8 cellular contexts compared by ENCODE assay signal in the genomic region with DNA sequence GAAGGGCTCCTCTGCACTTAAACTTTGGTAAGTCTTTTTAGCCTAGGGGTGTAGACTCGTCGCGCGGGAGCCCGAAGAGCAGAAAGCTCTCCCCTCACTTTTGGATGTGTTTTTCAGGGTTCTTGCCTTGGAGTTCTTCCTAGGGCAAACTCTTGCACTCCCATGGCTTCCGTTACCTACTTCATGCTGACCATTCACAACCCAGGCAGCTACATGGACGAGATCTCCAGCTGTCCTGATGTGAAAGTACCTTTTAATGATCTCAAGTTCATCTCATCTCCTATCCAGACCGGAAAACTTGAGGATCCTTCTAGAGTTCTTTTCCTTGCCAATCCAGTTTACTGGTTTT. TPM values are rescaled to one million over a fixed set of nuclear protein-coding genes. Genes with fewer than 3 reads are reported as not detected.
DNase-seq lines count a peak whose midpoint lies in the region; ATAC-seq and TF ChIP-seq lines count a peak whose summit lies in the region.

No MANE protein-coding gene starts in this region.

- no peaks in the 10 kb centered on the region; the same call in 1 of the 2 replicates for H3K4me1 ChIP-seq in HEK293 (ENCODE audit: control insufficient read depth, insufficient read depth, low read length)
- H3K4me1 ChIP-seq in heart left ventricle: peaks cover 3 to 42% (median 32%) of the 10 kb centered on the region in 12 donors
- peaks cover 25 to 30% (median 29%) of the 10 kb centered on the region in 3 donors for H3K4me1 ChIP-seq in skeletal muscle tissue (ENCODE audit: control insufficient read depth in 3 of 3, insufficient read depth in 3 of 3, low read length in 3 of 3)

- peaks cover 80% of the 10 kb centered on the region for H3K79me2 ChIP-seq in SU-DHL-6 (ENCODE audit: insufficient read depth, low read length)

- peak overlapping the region in 3 of 6 donors; percentile 96 to 99 (median 97) for H3K27ac Mint-ChIP-seq in immature natural killer cell

- H3F3A ChIP-seq in SU-DHL-6 (ENCODE audit: insufficient read depth): peaks cover 4% of the 10 kb centered on the region; the same call in 1 of the 2 replicates

- H3K4me1 Mint-ChIP-seq in immature natural killer cell: peaks cover 17 to 25% of the 10 kb centered on the region in 2 donors

- H3K9me2 ChIP-seq in SU-DHL-6 (replicated peaks; ENCODE audit: insufficient read depth, low read length): no peaks in the 10 kb centered on the region

- H3K9ac ChIP-seq in SU-DHL-6 (ENCODE audit: low read length) (peak overlapping the region; percentile 96), skeletal muscle tissue (ENCODE audit: low read depth in 1 of 3, low read length in 3 of 3) (peak overlapping the region; percentile 87 to 95 (median 91))

- TF ChIP-seq CTCF in HEK293 (tag by site-specific recombination; IDR thresholded peaks at IDR 0.05) (no peak), SU-DHL-6 (IDR thresholded peaks at IDR 0.05; ENCODE audit: insufficient read depth, low read length, poor library complexity, severe bottlenecking) (no peak), heart left ventricle (IDR thresholded peaks at IDR 0.05) (no peak)

- H3K4me3 ChIP-seq in HEK293 (ENCODE audit: low read depth, low read length): peak overlapping the region; percentile 84
- H3K4me3 ChIP-seq in SU-DHL-6 (ENCODE audit: insufficient read depth, low read length, poor library complexity, severe bottlenecking): peak overlapping the region; percentile 62
- H3K4me3 ChIP-seq in heart left ventricle: peak overlapping the region; percentile 63 to 99 (median 80)
- peak overlapping the region; percentile 91 to 96 (median 93) for H3K4me3 ChIP-seq in skeletal muscle tissue (ENCODE audit: low read length in 3 of 3)

- H3K36me3 ChIP-seq in HEK293 (ENCODE audit: control insufficient read depth in 2 of 2, insufficient read depth in 1 of 2, low read length in 2 of 2) (peaks cover 3 to 14% of the 10 kb centered on the region in 2 experiments; a peak in 1 of 3 replicates), SU-DHL-6 (ENCODE audit: low read length) (no peaks in the 10 kb centered on the region), heart left ventricle (peaks cover 0 to 14% (median 7%) of the 10 kb centered on the region in 9 donors), skeletal muscle tissue (ENCODE audit: control insufficient read depth in 3 of 3, insufficient read depth in 3 of 3, low read length in 3 of 3) (peaks cover 3 to 6% (median 4%) of the 10 kb centered on the region in 3 donors)

- peak overlapping the region; percentile 73 for H3K27ac ChIP-seq in HEK293 (ENCODE audit: extremely low read depth, low read depth, low read length)
- H3K27ac ChIP-seq in SU-DHL-6 (ENCODE audit: low read depth, low read length): peak overlapping the region; percentile 68
- peak overlapping the region; percentile 70 to 94 (median 90) for H3K27ac ChIP-seq in heart left ventricle
- peak overlapping the region; percentile 79 for H3K27ac ChIP-seq in skeletal muscle tissue (ENCODE audit: low read depth, low read length)

- CTCF ChIA-PET in HEK293 (lab: Yijun Ruan, JAX): interaction anchor here (0.6 to 1.1 kb wide), 4 partner anchors 13 to 59 kb away, joined by 3 read pairs; a partner anchor contains a TSS

- peaks cover 2 to 5% (median 4%) of the 10 kb centered on the region in 3 donors for H3K27me3 Mint-ChIP-seq in immature natural killer cell (ENCODE audit: low read depth in 3 of 3)

- POLR2A ChIA-PET in HEK293 (lab: Yijun Ruan, JAX): interaction anchor here (0.7 to 4.1 kb wide), 11 partner anchors 9 to 104 kb away, joined by 3 to 126 read pairs (median 5); a partner anchor contains a TSS

- peaks cover 0 to 9% (median 5%) of the 10 kb centered on the region in 3 donors for H3K36me3 Mint-ChIP-seq in immature natural killer cell

- peak in 1 of 5 donors; percentile 9 for DNase-seq in heart left ventricle
- no peak for DNase-seq in stimulated activated CD4-positive, alpha-beta T cell treated with anti-CD3 and anti-CD28 coated beads, Interleukin-4, amount 100 ng/mL, for 1 hour
- DNase-seq in DMS79 (lab: John Stamatoyannopoulos, UW): no peak
- DNase-seq in SW 1271 (lab: John Stamatoyannopoulos, UW): no peak
- no peak for DNase-seq in immature natural killer cell

- no peaks in the 10 kb centered on the region for H3K9me3 ChIP-seq in HEK293 (ENCODE audit: control insufficient read depth, insufficient read depth, low read depth, low read length)
- no peaks in the 10 kb centered on the region for H3K9me3 ChIP-seq in SU-DHL-6 (ENCODE audit: insufficient read depth, low read length)
- H3K9me3 ChIP-seq in heart left ventricle: no peaks in the 10 kb centered on the region
- H3K9me3 ChIP-seq in skeletal muscle tissue (ENCODE audit: control insufficient read depth in 3 of 3, low read length in 3 of 3): no peaks in the 10 kb centered on the region

- peak overlapping the region; percentile 81 for H3K4me2 ChIP-seq in SU-DHL-6 (ENCODE audit: low read depth, low read length, poor library complexity, severe bottlenecking)

- WGBS in heart left ventricle, 4 donors: 0 to 2% (median 1%) methylated on average over 8 of the region's 8 CpGs

- peak overlapping the region; percentile 15 for H2AFZ ChIP-seq in SU-DHL-6 (ENCODE audit: low read depth, low read length, severe bottlenecking)

- no peak overlapping the region for H3K4me3 Mint-ChIP-seq in immature natural killer cell

- no peaks in the 10 kb centered on the region for H3K9me3 Mint-ChIP-seq in immature natural killer cell

- no peaks in the 10 kb centered on the region for H4K20me1 ChIP-seq in SU-DHL-6 (ENCODE audit: low read depth, low read length)

- no peak for TF ChIP-seq POLR2A in heart left ventricle (IDR thresholded peaks at IDR 0.05)

- H3K27me3 ChIP-seq in SU-DHL-6 (ENCODE audit: low read length) (no peaks in the 10 kb centered on the region), heart left ventricle (no peaks in the 10 kb centered on the region), skeletal muscle tissue (ENCODE audit: control insufficient read depth in 3 of 3, insufficient read depth in 3 of 3, low read length in 3 of 3) (no peaks in the 10 kb centered on the region)

- intact Hi-C loops in heart left ventricle (cut with DNase I): loop anchor here in 2 of 10 donors (1.0 to 10.0 kb wide), 2 partner anchors 19 to 53 kb away; a partner anchor contains a TSS

- ATAC-seq in heart left ventricle: peak in 3 of 4 donors; percentile 22 to 45 (median 25)

TF ChIP-seq in HEK293, 187 proteins besides CTCF, POLR2A, EP300 and RAD21:
- 0 out of 2 replicates have a peak, but pooled peaks have one; percentile 9 for TF ChIP-seq ZBTB48 (tag by site-specific recombination; IDR thresholded peaks at IDR 0.05)
- TF ChIP-seq ZNF341 (tag by site-specific recombination; IDR thresholded peaks at IDR 0.05; ENCODE audit: low read depth): peak; percentile 1; the same call in 1 of the 2 replicates
- TF ChIP-seq SCRT2 (tag by site-specific recombination; IDR thresholded peaks at IDR 0.05): no peak
- TF ChIP-seq ZNF514 (tag by site-specific recombination; IDR thresholded peaks at IDR 0.05): no peak
- no peak for TF ChIP-seq HOXA7 (CRISPR knock-in tag; IDR thresholded peaks at IDR 0.05; ENCODE audit: borderline replicate concordance)
- TF ChIP-seq, protein P1, sequence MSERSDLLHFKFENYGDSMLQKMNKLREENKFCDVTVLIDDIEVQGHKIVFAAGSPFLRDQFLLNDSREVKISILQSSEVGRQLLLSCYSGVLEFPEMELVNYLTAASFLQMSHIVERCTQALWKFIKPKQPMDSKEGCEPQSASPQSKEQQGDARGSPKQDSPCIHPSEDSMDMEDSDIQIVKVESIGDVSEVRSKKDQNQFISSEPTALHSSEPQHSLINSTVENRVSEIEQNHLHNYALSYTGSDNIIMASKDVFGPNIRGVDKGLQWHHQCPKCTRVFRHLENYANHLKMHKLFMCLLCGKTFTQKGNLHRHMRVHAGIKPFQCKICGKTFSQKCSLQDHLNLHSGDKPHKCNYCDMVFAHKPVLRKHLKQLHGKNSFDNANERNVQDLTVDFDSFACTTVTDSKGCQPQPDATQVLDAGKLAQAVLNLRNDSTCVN (tag by site-specific recombination; optimal IDR thresholded peaks at IDR 0.05): peak; percentile 5
- TF ChIP-seq ZBTB20 (tag by site-specific recombination; IDR thresholded peaks at IDR 0.05): 0 out of 2 replicates have a peak, but pooled peaks have one; percentile 12

RNA-seq across cellular contexts. Expression of a gene that starts 0.5 kb away (rescaled TPM):
- total RNA-seq in heart left ventricle: 1 to 10 TPM; 2.3 to 6.1 (median 3.7) TPM
- polyA plus RNA-seq in heart left ventricle: 1 to 10 TPM; 1.3 to 3.0 TPM
- total RNA-seq in skeletal muscle tissue: 3.7 TPM
- 1 to 10 TPM in 1 of 3 donors, under 1 TPM in 1, not detected in 1; 0.69 to 1.4 TPM for polyA plus RNA-seq in immature natural killer cell

RNA-seq across cellular contexts. Expression of a gene that starts 9.0 kb away (rescaled TPM):
- total RNA-seq in heart left ventricle: 10 to 100 TPM; 22.0 to 62.2 (median 45.1) TPM
- 10 to 100 TPM; 11.8 to 18.0 TPM for polyA plus RNA-seq in heart left ventricle
- total RNA-seq in skeletal muscle tissue: 55.8 TPM
- 10 to 100 TPM; 14.0 to 24.2 (median 14.7) TPM for polyA plus RNA-seq in immature natural killer cell

RNA-seq across cellular contexts. Expression of a gene that starts 18.7 kb away (rescaled TPM):
- total RNA-seq in heart left ventricle (1 to 10 TPM; 5.1 to 8.1 (median 6.3) TPM), skeletal muscle tissue (20.4 TPM)
- polyA plus RNA-seq in heart left ventricle (1 to 10 TPM; 2.0 to 4.6 TPM), immature natural killer cell (1 to 10 TPM in 2 of 3 donors, not detected in 1; 2.3 to 2.6 TPM)

RNA-seq across cellular contexts. Expression of a gene that starts 26.7 kb away (rescaled TPM):
- total RNA-seq in heart left ventricle (10 to 100 TPM; 36.2 to 52.2 (median 45.4) TPM), skeletal muscle tissue (35.5 TPM)
- polyA plus RNA-seq in heart left ventricle (10 to 100 TPM; 11.7 to 21.3 TPM), immature natural killer cell (10 to 100 TPM; 18.1 to 26.8 (median 23.7) TPM)
